29 cellular contexts compared by ENCODE assay signal in the genomic region with DNA sequence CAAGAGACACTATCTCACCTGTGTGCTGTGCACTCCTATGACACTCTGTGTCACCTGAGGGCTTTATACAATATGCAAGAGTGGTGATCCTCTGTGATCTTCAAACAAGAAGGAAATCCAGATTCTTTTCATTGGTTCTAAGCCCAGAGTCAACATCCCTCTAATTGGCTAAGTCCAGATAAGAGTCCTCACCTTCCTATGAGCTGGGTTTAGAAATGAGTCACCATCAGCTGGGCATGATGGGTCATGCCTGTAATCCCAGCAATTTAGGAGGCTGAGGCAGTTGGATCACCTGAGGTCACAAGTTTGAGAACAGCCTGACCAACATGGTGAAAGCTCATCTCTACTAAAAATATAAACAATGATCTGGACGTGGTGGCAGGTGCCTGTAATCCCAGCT.
"Had no signal": no experiment of that assay in that cellular context is flagged by ENCODE, and none has a peak within 500 bp of the region (broad histone marks: within the 10 kb centered on the region; RNA-seq: fewer than 3 reads in every experiment).

No MANE protein-coding gene starts in this region.

- H3K4me1 ChIP-seq: ascending aorta, colonic mucosa, gastrocnemius medialis, heart left ventricle had no signal

- H3K36me3 ChIP-seq: ascending aorta, colonic mucosa, gastrocnemius medialis, heart left ventricle had no signal

- H3K27me3 ChIP-seq: ascending aorta, colonic mucosa, gastrocnemius medialis, heart left ventricle had no signal

- H3K4me3 ChIP-seq: ascending aorta, colonic mucosa, gastrocnemius medialis, heart left ventricle had no signal

- H3K9me3 ChIP-seq: ascending aorta, colonic mucosa, gastrocnemius medialis had no signal

- FAIRE-seq: endometrium, endothelial cell of umbilical vein, TTC549 had no signal

- ATAC-seq: activated naive CD4-positive, alpha-beta T cell treated with anti-CD3 and anti-CD28 coated beads, Interleukin-2, amount 50 U/mL, for 72 hours; activated T-cell treated with anti-CD3 and anti-CD28 coated beads, Interleukin-2, amount 50 U/mL, for 72 hours; gastrocnemius medialis; heart left ventricle; WTC11 had no signal

- H3K27ac ChIP-seq: ascending aorta, colonic mucosa, gastrocnemius medialis, heart left ventricle, VCaP had no signal

- DNase-seq: activated CD4-positive, alpha-beta memory T cell treated with anti-CD3 and anti-CD28 coated beads, Interleukin-2, amount 10 ng/mL, durations not matched to agents 7 days and 5 days; activated CD4-positive, alpha-beta T cell treated with anti-CD3 and anti-CD28 coated beads for 1 hour; activated CD4-positive, alpha-beta T cell treated with anti-CD3 and anti-CD28 coated beads for 4 hours; activated CD4-positive, alpha-beta T cell treated with anti-CD3 and anti-CD28 coated beads, Interleukin-2, amount 10 ng/mL, durations not matched to agents 7 days and 5 days; activated CD4-positive, alpha-beta T cell treated with anti-CD3 and anti-CD28 coated beads, Interleukin-2, amount 50 U/mL, for 4 hours; activated CD8-positive, alpha-beta memory T cell treated with anti-CD3 and anti-CD28 coated beads, Interleukin-2, amount 50 U/mL, for 48 hours; activated gamma-delta T cell; activated naive CD4-positive, alpha-beta T cell; activated naive CD4-positive, alpha-beta T cell treated with anti-CD3 and anti-CD28 coated beads, Interleukin-2, amount 10 ng/mL, durations not matched to agents 7 days and 5 days; activated naive CD8-positive, alpha-beta T cell treated with anti-CD3 and anti-CD28 coated beads, Interleukin-2, amount 10 ng/mL, durations not matched to agents 7 days and 5 days; activated T-cell treated with anti-CD3 and anti-CD28 coated beads for 4 hours; activated T-cell treated with anti-CD3 and anti-CD28 coated beads, Interleukin-2, amount 50 U/mL, for 24 hours; activated T-cell treated with anti-CD3 and anti-CD28 coated beads, Interleukin-2, amount 50 U/mL, for 72 hours; caudate nucleus; colonic mucosa; effector CD8-positive, alpha-beta T cell; foreskin fibroblast; gastrocnemius medialis; glutamatergic neuron; heart left ventricle; hypothalamus; T-helper 2 cell had no signal
